Comparison of ENCODE assay signal across 7 cellular contexts in the genomic region with DNA sequence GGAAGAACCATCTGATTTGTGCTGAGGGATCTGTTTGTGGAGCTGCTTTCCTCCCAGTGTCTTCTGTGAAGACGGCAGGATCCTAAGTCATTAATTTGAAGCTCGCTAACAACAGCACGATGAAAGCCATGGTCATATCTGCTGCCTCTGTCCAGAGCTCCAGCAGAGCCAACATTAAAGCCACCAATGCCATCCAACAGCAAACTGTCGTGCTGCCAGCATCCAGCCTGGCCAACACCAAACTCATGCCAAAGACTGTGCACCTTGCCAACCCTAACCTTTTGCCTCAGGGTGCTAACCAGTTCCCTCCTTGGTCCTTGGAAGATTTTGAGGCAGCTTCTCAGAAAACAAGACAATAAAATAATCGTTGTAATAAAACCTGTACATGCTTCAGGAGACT. TPM values are rescaled to one million over a fixed set of nuclear protein-coding genes. Genes with fewer than 3 reads are reported as not detected.
"Had no signal": no experiment of that assay in that cellular context is flagged by ENCODE, and none has a peak within 500 bp of the region (broad histone marks: within the 10 kb centered on the region; RNA-seq: fewer than 3 reads in every experiment).

No MANE protein-coding gene starts in this region.

- H3K9me3 Mint-ChIP-seq: H9 had no signal

- H3K4me3 ChIP-seq: GM23248, K562 had no signal

- DNase-seq: GM23248, GOT3, H9, HCEC 1CT, IMR-90 had no signal

- H3K27ac Mint-ChIP-seq: H9 had no signal

- H3K9ac ChIP-seq: GM23248 had no signal

- H3K4me3 Mint-ChIP-seq: H9 had no signal

- H3K27ac ChIP-seq: GM23248 had no signal

- H2AFZ ChIP-seq: GM23248 had no signal

RNA-seq across cellular contexts. Expression of a gene that starts 36.2 kb away (rescaled TPM):
- total RNA-seq: GM23248, H9, HT-29, IMR-90, K562 had no signal
